Comparison of ENCODE assay signal across 8 cellular contexts in genomic region chr3:12483872-12484197, GRCh38. TPM values are rescaled to one million over a fixed set of nuclear protein-coding genes. Genes with fewer than 3 reads are reported as not detected.
DNase-seq lines count a peak whose midpoint lies in the region; ATAC-seq and TF ChIP-seq lines count a peak whose summit lies in the region.

No MANE protein-coding gene starts in this region.

- H3K4me1 Mint-ChIP-seq in CD4-positive, CD25-positive, alpha-beta regulatory T cell, result peaks cover 15 to 54% (median 31%) of the 10 kb centered on the region in 4 donors
- peaks cover 67% of the 10 kb centered on the region for H3K4me1 Mint-ChIP-seq in dendritic cell treated with granulocyte-macrophage colony-stimulating factor and Interleukin-4, amounts not matched to agents 40 ng/mL and 50 ng/mL, for 4 days (ENCODE audit: low read depth)
- H3K4me1 Mint-ChIP-seq in nephron progenitor cell, result peaks cover 54% of the 10 kb centered on the region

- H3K4me3 ChIP-seq in CD4-positive, CD25-positive, alpha-beta regulatory T cell (ENCODE audit: low read depth, low read length), result peak overlapping the region; percentile 88
- peak overlapping the region; percentile 86 for H3K4me3 ChIP-seq in Loucy (ENCODE audit: low read length, poor library complexity, severe bottlenecking)

- TF ChIP-seq CTCF in Loucy (conservative IDR thresholded peaks at IDR 0.05; ENCODE audit: low read length) (no peak), nephron progenitor cell (IDR thresholded peaks at IDR 0.05) (no peak)

- H4K20me1 ChIP-seq in Loucy (ENCODE audit: insufficient read depth, low read length, poor library complexity, severe bottlenecking), result no peaks in the 10 kb centered on the region

- H3K36me3 Mint-ChIP-seq in CD4-positive, CD25-positive, alpha-beta regulatory T cell, result no peaks in the 10 kb centered on the region
- H3K36me3 Mint-ChIP-seq in dendritic cell treated with granulocyte-macrophage colony-stimulating factor and Interleukin-4, amounts not matched to agents 40 ng/mL and 50 ng/mL, for 4 days (ENCODE audit: low read depth), result peaks cover 8% of the 10 kb centered on the region
- H3K36me3 Mint-ChIP-seq in nephron progenitor cell (ENCODE audit: low read depth), result no peaks in the 10 kb centered on the region

- H3K27ac ChIP-seq in CD4-positive, CD25-positive, alpha-beta regulatory T cell (ENCODE audit: insufficient read depth, low read length, poor library complexity, severe bottlenecking), result peak overlapping the region; percentile 91

- H3K4me1 ChIP-seq in CD4-positive, CD25-positive, alpha-beta regulatory T cell (ENCODE audit: control insufficient read depth, insufficient read depth, low read length, poor library complexity, severe bottlenecking), result peaks cover 28% of the 10 kb centered on the region
- peaks cover 38% of the 10 kb centered on the region for H3K4me1 ChIP-seq in Loucy (ENCODE audit: insufficient read depth, low read length, poor library complexity, severe bottlenecking)

- H3K4me2 ChIP-seq in Loucy (ENCODE audit: low read depth, low read length, poor library complexity, severe bottlenecking), result peak overlapping the region; percentile 96

- no peak for DNase-seq in CD4-positive, CD25-positive, alpha-beta regulatory T cell
- no peak for DNase-seq in nephron progenitor cell
- DNase-seq in activated CD8-positive, alpha-beta memory T cell treated with anti-CD3 and anti-CD28 coated beads for 24 hours, result no peak

- peak overlapping the region; percentile 84 for H2AFZ ChIP-seq in Loucy (ENCODE audit: low read length)

- intact Hi-C loops in dendritic cell treated with granulocyte-macrophage colony-stimulating factor and Interleukin-4, amounts not matched to agents 40 ng/mL and 50 ng/mL, for 4 days (cut with micrococcal nuclease), result loop anchor here (5.0 kb wide), 2 partner anchors 197 to 307 kb away; partner anchors contain the start of gene PPARG

- H3K27ac Mint-ChIP-seq in CD4-positive, CD25-positive, alpha-beta regulatory T cell, result peak overlapping the region; percentile 85 to 99 (median 98)
- H3K27ac Mint-ChIP-seq in dendritic cell treated with granulocyte-macrophage colony-stimulating factor and Interleukin-4, amounts not matched to agents 40 ng/mL and 50 ng/mL, for 4 days, result peak overlapping the region; percentile 91
- peak overlapping the region; percentile 53 for H3K27ac Mint-ChIP-seq in nephron progenitor cell

- H3K9me2 ChIP-seq in Loucy (replicated peaks; ENCODE audit: low read depth, low read length), result no peaks in the 10 kb centered on the region

- H3K36me3 ChIP-seq in CD4-positive, CD25-positive, alpha-beta regulatory T cell (ENCODE audit: control insufficient read depth, insufficient read depth, low read length), result no peaks in the 10 kb centered on the region
- no peaks in the 10 kb centered on the region for H3K36me3 ChIP-seq in Loucy (ENCODE audit: insufficient read depth, low read length)

- H3K9me3 ChIP-seq in CD4-positive, CD25-positive, alpha-beta regulatory T cell (ENCODE audit: control insufficient read depth in 2 of 2, low read length in 2 of 2), result no peaks in the 10 kb centered on the region
- no peaks in the 10 kb centered on the region for H3K9me3 ChIP-seq in Loucy (ENCODE audit: insufficient read depth, low read depth, low read length)

- H3K9ac ChIP-seq in Loucy (ENCODE audit: low read depth, low read length, poor library complexity, severe bottlenecking), result peak overlapping the region; percentile 89

- H3F3A ChIP-seq in Loucy (ENCODE audit: low read depth), result no peaks in the 10 kb centered on the region

- no peaks in the 10 kb centered on the region for H3K27me3 Mint-ChIP-seq in CD4-positive, CD25-positive, alpha-beta regulatory T cell
- no peaks in the 10 kb centered on the region for H3K27me3 Mint-ChIP-seq in dendritic cell treated with granulocyte-macrophage colony-stimulating factor and Interleukin-4, amounts not matched to agents 40 ng/mL and 50 ng/mL, for 4 days
- H3K27me3 Mint-ChIP-seq in nephron progenitor cell (ENCODE audit: low read depth, poor library complexity), result peaks cover 7% of the 10 kb centered on the region

- peak overlapping the region; percentile 89 to 97 (median 94) for H3K4me3 Mint-ChIP-seq in CD4-positive, CD25-positive, alpha-beta regulatory T cell
- H3K4me3 Mint-ChIP-seq in dendritic cell treated with granulocyte-macrophage colony-stimulating factor and Interleukin-4, amounts not matched to agents 40 ng/mL and 50 ng/mL, for 4 days, result peak overlapping the region; percentile 98
- peak overlapping the region; percentile 93 for H3K4me3 Mint-ChIP-seq in nephron progenitor cell

- H3K79me2 ChIP-seq in Loucy (ENCODE audit: insufficient read depth, low read length), result peaks cover 13% of the 10 kb centered on the region

- ATAC-seq in CD4-positive, CD25-positive, alpha-beta regulatory T cell (ENCODE audit: low read depth in 2 of 2), result no peak
- ATAC-seq in HG02970 (IDR thresholded peaks at IDR 0.05; ENCODE audit: low FRiP score, unreplicated experiment), result no peak
- no peak for ATAC-seq in GM19351 (IDR thresholded peaks at IDR 0.05; ENCODE audit: unreplicated experiment)
- no peak for ATAC-seq in GM18870 (IDR thresholded peaks at IDR 0.05; ENCODE audit: unreplicated experiment)

- no peaks in the 10 kb centered on the region for H3K27me3 ChIP-seq in CD4-positive, CD25-positive, alpha-beta regulatory T cell (ENCODE audit: control insufficient read depth, insufficient read depth, low read length)
- H3K27me3 ChIP-seq in Loucy (ENCODE audit: insufficient read depth, low read length, poor library complexity, severe bottlenecking), result no peaks in the 10 kb centered on the region

- peaks cover 0 to 1% (median 0%) of the 10 kb centered on the region in 7 donors for H3K9me3 Mint-ChIP-seq in CD4-positive, CD25-positive, alpha-beta regulatory T cell
- H3K9me3 Mint-ChIP-seq in dendritic cell treated with granulocyte-macrophage colony-stimulating factor and Interleukin-4, amounts not matched to agents 40 ng/mL and 50 ng/mL, for 4 days, result no peaks in the 10 kb centered on the region
- H3K9me3 Mint-ChIP-seq in nephron progenitor cell, result no peaks in the 10 kb centered on the region

RNA-seq across cellular contexts. Expression of gene TSEN2, which starts 0.4 kb away (rescaled TPM):
- total RNA-seq in CD4-positive, CD25-positive, alpha-beta regulatory T cell, result 7.8 TPM
- polyA plus RNA-seq in CD4-positive, CD25-positive, alpha-beta regulatory T cell, result 10 to 100 TPM in 2 of 4 donors, 1 to 10 TPM in 2; 8.2 to 14.9 (median 12.1) TPM
